ENCODE assay signal across 1 cellular context in the genomic region with DNA sequence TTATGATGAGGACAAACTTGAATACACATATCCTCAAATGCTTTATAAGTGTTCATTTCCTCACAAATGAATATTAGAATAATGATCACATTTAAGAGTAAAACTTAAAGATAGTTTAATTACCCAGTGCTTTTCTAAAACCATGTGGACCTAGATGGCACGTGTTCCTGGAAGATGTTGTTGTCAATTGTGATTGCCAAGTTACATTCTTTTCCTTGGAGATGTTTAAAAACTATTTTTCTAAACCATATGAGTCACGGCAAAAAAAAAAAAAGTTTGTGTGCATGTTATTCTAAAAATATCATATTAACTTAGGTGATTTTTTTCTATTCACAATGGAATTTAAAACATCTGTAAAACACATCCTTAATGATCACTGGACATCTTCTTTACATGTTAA.
TF ChIP-seq lines count a peak whose summit lies in the region.

No MANE protein-coding gene starts in this region.

TF ChIP-seq in HepG2, 621 proteins besides CTCF, POLR2A, EP300 and RAD21 (continued from another document):
- TF ChIP-seq, protein P1, sequence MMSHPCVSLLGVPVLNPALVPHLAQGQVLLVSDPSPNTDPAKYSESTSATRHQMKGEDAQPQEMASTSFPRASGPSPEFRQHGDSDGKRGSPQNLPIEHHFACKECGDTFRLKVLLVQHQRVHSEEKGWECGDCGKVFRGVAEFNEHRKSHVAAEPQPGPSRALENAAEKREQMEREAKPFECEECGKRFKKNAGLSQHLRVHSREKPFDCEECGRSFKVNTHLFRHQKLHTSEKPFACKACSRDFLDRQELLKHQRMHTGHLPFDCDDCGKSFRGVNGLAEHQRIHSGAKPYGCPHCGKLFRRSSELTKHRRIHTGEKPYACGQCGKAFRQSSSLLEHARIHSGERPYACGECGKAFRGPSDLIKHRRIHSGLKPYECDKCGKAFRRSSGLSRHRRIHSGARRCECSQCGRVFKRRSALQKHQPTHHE (CRISPR knock-in tag; IDR thresholded peaks at IDR 0.05; ENCODE audit: borderline replicate concordance), result no peak
